Comparison of ENCODE assay signal across 9 cellular contexts in genomic region chr3:186909078-186909853, GRCh38. TPM values are rescaled to one million over a fixed set of nuclear protein-coding genes. Genes with fewer than 3 reads are reported as not detected.
A peak's percentile ranks its signal among the peaks of the same experiment; 100 is the strongest.
DNase-seq lines count a peak whose midpoint lies in the region; ATAC-seq and TF ChIP-seq lines count a peak whose summit lies in the region.
"Had no signal": no experiment of that assay in that cellular context is flagged by ENCODE, and none has a peak within 500 bp of the region (broad histone marks: within the 10 kb centered on the region; RNA-seq: fewer than 3 reads in every experiment).

No MANE protein-coding gene starts in this region.

- H3K4me1 Mint-ChIP-seq in activated CD4-positive, alpha-beta T cell treated with anti-CD3 and anti-CD28 coated beads for 36 hours: peaks cover 18% of the 10 kb centered on the region

- no peaks in the 10 kb centered on the region for H3K27me3 ChIP-seq in Loucy (ENCODE audit: insufficient read depth, low read length, poor library complexity, severe bottlenecking)

- no peaks in the 10 kb centered on the region for H3F3A ChIP-seq in Loucy (ENCODE audit: low read depth)

- peaks cover 34% of the 10 kb centered on the region for H3K36me3 Mint-ChIP-seq in activated CD4-positive, alpha-beta T cell treated with anti-CD3 and anti-CD28 coated beads for 36 hours (ENCODE audit: low read depth)

- CTCF ChIA-PET in activated CD4-positive, alpha-beta T cell treated with anti-CD3 and anti-CD28 coated beads for 36 hours (lab: Charles Lee): interaction anchor here (0.6 to 1.6 kb wide), 6 partner anchors 10 to 293 kb away, joined by 3 to 7 read pairs (median 3); no protein-coding TSS in a partner anchor

- no peaks in the 10 kb centered on the region for H3K36me3 ChIP-seq in Loucy (ENCODE audit: insufficient read depth, low read length)

- H3K27ac Mint-ChIP-seq in activated CD4-positive, alpha-beta T cell treated with anti-CD3 and anti-CD28 coated beads for 36 hours: peak overlapping the region; percentile 93

- H3K4me2 ChIP-seq in Loucy (ENCODE audit: low read depth, low read length, poor library complexity, severe bottlenecking): peak overlapping the region; percentile 57

- H3K9me3 ChIP-seq in Loucy (ENCODE audit: insufficient read depth, low read depth, low read length): no peaks in the 10 kb centered on the region

- no peaks in the 10 kb centered on the region for H4K20me1 ChIP-seq in Loucy (ENCODE audit: insufficient read depth, low read length, poor library complexity, severe bottlenecking)

- POLR2A ChIA-PET in activated CD4-positive, alpha-beta T cell treated with anti-CD3 and anti-CD28 coated beads for 36 hours (lab: Charles Lee): interaction anchor here (0.8 kb wide), 1 partner anchor 22 kb away, joined by 3 read pairs; the partner anchor contains the start of gene ST6GAL1

- peak; percentile 82 for DNase-seq in activated CD4-positive, alpha-beta T cell treated with anti-CD3 and anti-CD28 coated beads for 36 hours
- DNase-seq in effector CD4-positive, alpha-beta T cell: peak; percentile 64
- peak; percentile 48 to 62 for DNase-seq in stimulated activated CD8-positive, alpha-beta memory T cell treated with anti-CD3 and anti-CD28 coated beads, Interleukin-2, amount 100 ng/mL, for 48 hours (ENCODE audit: low read depth in 2 of 2)
- no peak for DNase-seq in NCI-H526 treated with DMSO at 0.1 percent for 48 hours (lab: John Stamatoyannopoulos, UW)
- no peak for DNase-seq in Ammon's horn (ENCODE audit: low spot score)
- DNase-seq in amniotic stem cell (lab: John Stamatoyannopoulos, UW): no peak
- DNase-seq: NCI-H1930 had no signal

- no peaks in the 10 kb centered on the region for H3K79me2 ChIP-seq in Loucy (ENCODE audit: insufficient read depth, low read length)

- H3K4me1 ChIP-seq in Loucy (ENCODE audit: insufficient read depth, low read length, poor library complexity, severe bottlenecking): peaks cover 21% of the 10 kb centered on the region

- peaks cover 37% of the 10 kb centered on the region for H3K9me3 Mint-ChIP-seq in activated CD4-positive, alpha-beta T cell treated with anti-CD3 and anti-CD28 coated beads for 36 hours (ENCODE audit: low read depth)

- no peaks in the 10 kb centered on the region for H3K27me3 Mint-ChIP-seq in activated CD4-positive, alpha-beta T cell treated with anti-CD3 and anti-CD28 coated beads for 36 hours

- peak overlapping the region; percentile 51 for H3K9ac ChIP-seq in Loucy (ENCODE audit: low read depth, low read length, poor library complexity, severe bottlenecking)

- peak overlapping the region; percentile 22 for H3K4me3 ChIP-seq in Loucy (ENCODE audit: low read length, poor library complexity, severe bottlenecking)

- ATAC-seq in activated CD4-positive, alpha-beta T cell treated with anti-CD3 and anti-CD28 coated beads for 36 hours: peak; percentile 84
- no peak for ATAC-seq in HG03097 (IDR thresholded peaks at IDR 0.05; ENCODE audit: low FRiP score, unreplicated experiment)

- H2AFZ ChIP-seq in Loucy (ENCODE audit: low read length): peak overlapping the region; percentile 89

- no peaks in the 10 kb centered on the region for H3K9me2 ChIP-seq in Loucy (replicated peaks; ENCODE audit: low read depth, low read length)

- peak overlapping the region; percentile 49 for H3K4me3 Mint-ChIP-seq in activated CD4-positive, alpha-beta T cell treated with anti-CD3 and anti-CD28 coated beads for 36 hours

- intact Hi-C loops in activated CD4-positive, alpha-beta T cell treated with anti-CD3 and anti-CD28 coated beads for 36 hours (cut with DNase I, micrococcal nuclease): loop anchor here (1.0 to 2.0 kb wide), 2 partner anchors 22 to 26 kb away; partner anchors contain the start of gene ST6GAL1 (in 2 of the 2)

- TF ChIP-seq CTCF in Loucy (conservative IDR thresholded peaks at IDR 0.05; ENCODE audit: low read length): no peak

RNA-seq across cellular contexts. Expression of gene ST6GAL1, which starts 21.1 kb away (rescaled TPM):
- total RNA-seq in activated CD4-positive, alpha-beta T cell treated with anti-CD3 and anti-CD28 coated beads for 36 hours: 100 to 1,000 TPM in 1 of 2 experiments, 10 to 100 TPM in 1; 86.6 to 111 TPM

Comparison
In these comparisons a context has a peak if more than half of its experiments do, and no peak if none do; other contexts are left out.
1. DNase-seq: peak in activated CD4-positive, alpha-beta T cell treated with anti-CD3 and anti-CD28 coated beads for 36 hours (single experiment), effector CD4-positive, alpha-beta T cell (single experiment) and stimulated activated CD8-positive, alpha-beta memory T cell treated with anti-CD3 and anti-CD28 coated beads, Interleukin-2, amount 100 ng/mL, for 48 hours (2 of 2); none in NCI-H526 treated with DMSO at 0.1 percent for 48 hours (single experiment), Ammon's horn (single experiment) and amniotic stem cell (single experiment).